ENCODE assay signal across 1 cellular context in the genomic region with DNA sequence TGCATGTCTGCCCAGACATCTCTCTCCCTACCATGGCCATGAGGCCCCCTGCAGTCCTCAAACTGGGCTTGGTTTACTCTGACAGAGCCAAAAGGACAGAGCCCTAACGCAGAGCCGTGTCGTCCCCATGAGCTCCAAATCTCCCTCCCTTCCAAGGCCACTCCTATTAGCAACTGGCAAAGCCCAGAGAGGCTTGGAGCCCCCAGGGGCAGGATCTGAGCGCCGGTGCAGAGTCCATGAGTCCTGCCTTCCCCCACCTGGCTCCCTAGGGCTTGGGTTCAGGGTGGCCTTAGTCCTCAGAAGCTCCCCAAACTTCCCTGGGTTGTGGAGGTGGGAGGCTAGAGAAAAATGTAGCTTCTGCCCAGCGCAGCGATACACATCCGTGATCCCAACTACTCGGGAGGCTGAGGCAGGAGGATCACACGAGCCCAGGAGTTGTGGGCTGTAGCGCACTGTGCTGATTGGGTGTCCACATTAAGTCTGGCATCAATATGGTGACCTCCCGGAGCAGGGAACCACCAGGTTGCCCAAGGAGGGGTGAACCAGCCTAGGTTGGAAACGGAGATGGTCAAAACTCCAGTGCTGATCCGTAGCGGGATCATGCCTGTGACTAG.
TF ChIP-seq lines count a peak whose summit lies in the region.

No MANE protein-coding gene starts in this region.

TF ChIP-seq in HepG2, 621 proteins besides CTCF, POLR2A, EP300 and RAD21 (continues in another document):
- TF ChIP-seq NONO (IDR thresholded peaks at IDR 0.05), result no peak
- 0 out of 2 replicates have a peak, but pooled peaks have one; percentile 26 for TF ChIP-seq NONO (CRISPR knock-in tag; conservative IDR thresholded peaks at IDR 0.05)
- TF ChIP-seq RCOR2 (CRISPR knock-in tag; IDR thresholded peaks at IDR 0.05), result no peak
- no peak for TF ChIP-seq SP4 (CRISPR knock-in tag; IDR thresholded peaks at IDR 0.05)
- 0 out of 2 replicates have a peak, but pooled peaks have one; percentile 21 for TF ChIP-seq ZFX (CRISPR knock-in tag; IDR thresholded peaks at IDR 0.05; ENCODE audit: low read depth)
- TF ChIP-seq ZNF138 (CRISPR knock-in tag; IDR thresholded peaks at IDR 0.05; ENCODE audit: low read depth), result no peak
- TF ChIP-seq, protein P1, sequence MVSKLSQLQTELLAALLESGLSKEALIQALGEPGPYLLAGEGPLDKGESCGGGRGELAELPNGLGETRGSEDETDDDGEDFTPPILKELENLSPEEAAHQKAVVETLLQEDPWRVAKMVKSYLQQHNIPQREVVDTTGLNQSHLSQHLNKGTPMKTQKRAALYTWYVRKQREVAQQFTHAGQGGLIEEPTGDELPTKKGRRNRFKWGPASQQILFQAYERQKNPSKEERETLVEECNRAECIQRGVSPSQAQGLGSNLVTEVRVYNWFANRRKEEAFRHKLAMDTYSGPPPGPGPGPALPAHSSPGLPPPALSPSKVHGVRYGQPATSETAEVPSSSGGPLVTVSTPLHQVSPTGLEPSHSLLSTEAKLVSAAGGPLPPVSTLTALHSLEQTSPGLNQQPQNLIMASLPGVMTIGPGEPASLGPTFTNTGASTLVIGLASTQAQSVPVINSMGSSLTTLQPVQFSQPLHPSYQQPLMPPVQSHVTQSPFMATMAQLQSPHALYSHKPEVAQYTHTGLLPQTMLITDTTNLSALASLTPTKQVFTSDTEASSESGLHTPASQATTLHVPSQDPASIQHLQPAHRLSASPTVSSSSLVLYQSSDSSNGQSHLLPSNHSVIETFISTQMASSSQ (IDR thresholded peaks at IDR 0.05; ENCODE audit: low read depth), result no peak
- TF ChIP-seq, protein P1 (CRISPR knock-in tag; IDR thresholded peaks at IDR 0.05; ENCODE audit: borderline replicate concordance), result no peak
- TF ChIP-seq KDM5B (CRISPR knock-in tag; IDR thresholded peaks at IDR 0.05; ENCODE audit: borderline replicate concordance), result peak; percentile 40; the same call in 1 of the 2 replicates
- TF ChIP-seq HNF4A (CRISPR knock-in tag; IDR thresholded peaks at IDR 0.05), result peak; percentile 82
- TF ChIP-seq KLF11 (CRISPR knock-in tag; IDR thresholded peaks at IDR 0.05), result 0 out of 2 replicates have a peak, but pooled peaks have one; percentile 40
- TF ChIP-seq ZNF232 (CRISPR knock-in tag; IDR thresholded peaks at IDR 0.05; ENCODE audit: borderline replicate concordance), result no peak
- TF ChIP-seq, protein P2, sequence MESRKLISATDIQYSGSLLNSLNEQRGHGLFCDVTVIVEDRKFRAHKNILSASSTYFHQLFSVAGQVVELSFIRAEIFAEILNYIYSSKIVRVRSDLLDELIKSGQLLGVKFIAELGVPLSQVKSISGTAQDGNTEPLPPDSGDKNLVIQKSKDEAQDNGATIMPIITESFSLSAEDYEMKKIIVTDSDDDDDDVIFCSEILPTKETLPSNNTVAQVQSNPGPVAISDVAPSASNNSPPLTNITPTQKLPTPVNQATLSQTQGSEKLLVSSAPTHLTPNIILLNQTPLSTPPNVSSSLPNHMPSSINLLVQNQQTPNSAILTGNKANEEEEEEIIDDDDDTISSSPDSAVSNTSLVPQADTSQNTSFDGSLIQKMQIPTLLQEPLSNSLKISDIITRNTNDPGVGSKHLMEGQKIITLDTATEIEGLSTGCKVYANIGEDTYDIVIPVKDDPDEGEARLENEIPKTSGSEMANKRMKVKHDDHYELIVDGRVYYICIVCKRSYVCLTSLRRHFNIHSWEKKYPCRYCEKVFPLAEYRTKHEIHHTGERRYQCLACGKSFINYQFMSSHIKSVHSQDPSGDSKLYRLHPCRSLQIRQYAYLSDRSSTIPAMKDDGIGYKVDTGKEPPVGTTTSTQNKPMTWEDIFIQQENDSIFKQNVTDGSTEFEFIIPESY (CRISPR knock-in tag; IDR thresholded peaks at IDR 0.05), result 0 out of 2 replicates have a peak, but pooled peaks have one; percentile 8
- TF ChIP-seq, protein P3, sequence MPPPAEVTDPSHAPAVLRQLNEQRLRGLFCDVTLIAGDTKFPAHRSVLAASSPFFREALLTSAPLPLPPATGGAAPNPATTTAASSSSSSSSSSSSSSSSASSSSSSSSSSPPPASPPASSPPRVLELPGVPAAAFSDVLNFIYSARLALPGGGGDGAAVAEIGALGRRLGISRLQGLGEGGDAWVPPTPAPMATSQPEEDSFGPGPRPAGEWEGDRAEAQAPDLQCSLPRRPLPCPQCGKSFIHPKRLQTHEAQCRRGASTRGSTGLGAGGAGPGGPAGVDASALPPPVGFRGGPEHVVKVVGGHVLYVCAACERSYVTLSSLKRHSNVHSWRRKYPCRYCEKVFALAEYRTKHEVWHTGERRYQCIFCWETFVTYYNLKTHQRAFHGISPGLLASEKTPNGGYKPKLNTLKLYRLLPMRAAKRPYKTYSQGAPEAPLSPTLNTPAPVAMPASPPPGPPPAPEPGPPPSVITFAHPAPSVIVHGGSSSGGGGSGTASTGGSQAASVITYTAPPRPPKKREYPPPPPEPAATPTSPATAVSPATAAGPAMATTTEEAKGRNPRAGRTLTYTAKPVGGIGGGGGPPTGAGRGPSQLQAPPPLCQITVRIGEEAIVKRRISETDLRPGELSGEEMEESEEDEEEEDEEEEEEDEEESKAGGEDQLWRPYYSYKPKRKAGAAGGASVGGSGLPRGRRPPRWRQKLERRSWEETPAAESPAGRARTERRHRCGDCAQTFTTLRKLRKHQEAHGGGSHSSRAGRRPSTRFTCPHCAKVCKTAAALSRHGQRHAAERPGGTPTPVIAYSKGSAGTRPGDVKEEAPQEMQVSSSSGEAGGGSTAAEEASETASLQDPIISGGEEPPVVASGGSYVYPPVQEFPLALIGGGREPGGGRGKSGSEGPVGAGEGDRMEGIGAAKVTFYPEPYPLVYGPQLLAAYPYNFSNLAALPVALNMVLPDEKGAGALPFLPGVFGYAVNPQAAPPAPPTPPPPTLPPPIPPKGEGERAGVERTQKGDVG (CRISPR knock-in tag; IDR thresholded peaks at IDR 0.05; ENCODE audit: borderline replicate concordance), result peak; percentile 63; the same call in 1 of the 2 replicates
- no peak for TF ChIP-seq ARNTL (CRISPR knock-in tag; IDR thresholded peaks at IDR 0.05)
- no peak for TF ChIP-seq MAZ (IDR thresholded peaks at IDR 0.05; ENCODE audit: borderline replicate concordance, low read depth, low read length)
- TF ChIP-seq MAZ (CRISPR knock-in tag; IDR thresholded peaks at IDR 0.05; ENCODE audit: low read depth), result 0 out of 2 replicates have a peak, but pooled peaks have one; percentile 3
- TF ChIP-seq TSC22D2 (CRISPR knock-in tag; IDR thresholded peaks at IDR 0.05; ENCODE audit: borderline replicate concordance), result no peak
- TF ChIP-seq, protein P4, sequence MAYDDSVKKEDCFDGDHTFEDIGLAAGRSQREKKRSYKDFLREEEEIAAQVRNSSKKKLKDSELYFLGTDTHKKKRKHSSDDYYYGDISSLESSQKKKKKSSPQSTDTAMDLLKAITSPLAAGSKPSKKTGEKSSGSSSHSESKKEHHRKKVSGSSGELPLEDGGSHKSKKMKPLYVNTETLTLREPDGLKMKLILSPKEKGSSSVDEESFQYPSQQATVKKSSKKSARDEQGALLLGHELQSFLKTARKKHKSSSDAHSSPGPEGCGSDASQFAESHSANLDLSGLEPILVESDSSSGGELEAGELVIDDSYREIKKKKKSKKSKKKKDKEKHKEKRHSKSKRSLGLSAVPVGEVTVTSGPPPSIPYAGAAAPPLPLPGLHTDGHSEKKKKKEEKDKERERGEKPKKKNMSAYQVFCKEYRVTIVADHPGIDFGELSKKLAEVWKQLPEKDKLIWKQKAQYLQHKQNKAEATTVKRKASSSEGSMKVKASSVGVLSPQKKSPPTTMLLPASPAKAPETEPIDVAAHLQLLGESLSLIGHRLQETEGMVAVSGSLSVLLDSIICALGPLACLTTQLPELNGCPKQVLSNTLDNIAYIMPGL (CRISPR knock-in tag; IDR thresholded peaks at IDR 0.05; ENCODE audit: borderline replicate concordance in 1 of 2, low read depth in 1 of 2), result 0 out of 4 replicates have a peak, but pooled peaks of 1 of the 2 experiments have one; percentile 22
- TF ChIP-seq HNRNPL (IDR thresholded peaks at IDR 0.05; ENCODE audit: low read depth, low read length), result no peak
- TF ChIP-seq, protein P5, sequence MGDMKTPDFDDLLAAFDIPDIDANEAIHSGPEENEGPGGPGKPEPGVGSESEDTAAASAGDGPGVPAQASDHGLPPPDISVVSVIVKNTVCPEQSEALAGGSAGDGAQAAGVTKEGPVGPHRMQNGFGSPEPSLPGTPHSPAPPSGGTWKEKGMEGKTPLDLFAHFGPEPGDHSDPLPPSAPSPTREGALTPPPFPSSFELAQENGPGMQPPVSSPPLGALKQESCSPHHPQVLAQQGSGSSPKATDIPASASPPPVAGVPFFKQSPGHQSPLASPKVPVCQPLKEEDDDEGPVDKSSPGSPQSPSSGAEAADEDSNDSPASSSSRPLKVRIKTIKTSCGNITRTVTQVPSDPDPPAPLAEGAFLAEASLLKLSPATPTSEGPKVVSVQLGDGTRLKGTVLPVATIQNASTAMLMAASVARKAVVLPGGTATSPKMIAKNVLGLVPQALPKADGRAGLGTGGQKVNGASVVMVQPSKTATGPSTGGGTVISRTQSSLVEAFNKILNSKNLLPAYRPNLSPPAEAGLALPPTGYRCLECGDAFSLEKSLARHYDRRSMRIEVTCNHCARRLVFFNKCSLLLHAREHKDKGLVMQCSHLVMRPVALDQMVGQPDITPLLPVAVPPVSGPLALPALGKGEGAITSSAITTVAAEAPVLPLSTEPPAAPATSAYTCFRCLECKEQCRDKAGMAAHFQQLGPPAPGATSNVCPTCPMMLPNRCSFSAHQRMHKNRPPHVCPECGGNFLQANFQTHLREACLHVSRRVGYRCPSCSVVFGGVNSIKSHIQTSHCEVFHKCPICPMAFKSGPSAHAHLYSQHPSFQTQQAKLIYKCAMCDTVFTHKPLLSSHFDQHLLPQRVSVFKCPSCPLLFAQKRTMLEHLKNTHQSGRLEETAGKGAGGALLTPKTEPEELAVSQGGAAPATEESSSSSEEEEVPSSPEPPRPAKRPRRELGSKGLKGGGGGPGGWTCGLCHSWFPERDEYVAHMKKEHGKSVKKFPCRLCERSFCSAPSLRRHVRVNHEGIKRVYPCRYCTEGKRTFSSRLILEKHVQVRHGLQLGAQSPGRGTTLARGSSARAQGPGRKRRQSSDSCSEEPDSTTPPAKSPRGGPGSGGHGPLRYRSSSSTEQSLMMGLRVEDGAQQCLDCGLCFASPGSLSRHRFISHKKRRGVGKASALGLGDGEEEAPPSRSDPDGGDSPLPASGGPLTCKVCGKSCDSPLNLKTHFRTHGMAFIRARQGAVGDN (CRISPR knock-in tag; IDR thresholded peaks at IDR 0.05), result peak; percentile 75
- 0 out of 2 replicates have a peak, but pooled peaks have one; percentile 33 for TF ChIP-seq ZNF230 (CRISPR knock-in tag; IDR thresholded peaks at IDR 0.05)
- TF ChIP-seq ZZZ3 (CRISPR knock-in tag; IDR thresholded peaks at IDR 0.05; ENCODE audit: borderline replicate concordance), result no peak
- TF ChIP-seq ZNF547 (CRISPR knock-in tag; IDR thresholded peaks at IDR 0.05), result no peak
- TF ChIP-seq HNF4G (IDR thresholded peaks at IDR 0.05; ENCODE audit: borderline replicate concordance, low read depth, low read length), result peak; percentile 58
- TF ChIP-seq HNF4G (CRISPR knock-in tag; IDR thresholded peaks at IDR 0.05; ENCODE audit: borderline replicate concordance, low read depth), result no peak
- no peak for TF ChIP-seq ZNF20 (CRISPR knock-in tag; IDR thresholded peaks at IDR 0.05)
- TF ChIP-seq, protein P6, sequence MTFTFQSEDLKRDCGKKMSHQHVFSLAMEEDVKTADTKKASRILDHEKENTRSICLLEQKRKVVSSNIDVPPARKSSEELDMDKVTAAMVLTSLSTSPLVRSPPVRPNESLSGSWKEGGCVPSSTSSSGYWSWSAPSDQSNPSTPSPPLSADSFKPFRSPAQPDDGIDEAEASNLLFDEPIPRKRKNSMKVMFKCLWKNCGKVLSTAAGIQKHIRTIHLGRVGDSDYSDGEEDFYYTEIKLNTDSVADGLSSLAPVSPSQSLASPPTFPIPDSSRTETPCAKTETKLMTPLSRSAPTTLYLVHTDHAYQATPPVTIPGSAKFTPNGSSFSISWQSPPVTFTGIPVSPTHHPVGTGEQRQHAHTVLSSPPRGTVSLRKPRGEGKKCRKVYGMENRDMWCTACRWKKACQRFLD (CRISPR knock-in tag; IDR thresholded peaks at IDR 0.05; ENCODE audit: borderline replicate concordance), result 0 out of 2 replicates have a peak, but pooled peaks have one; percentile 7
- TF ChIP-seq ZSCAN9 (CRISPR knock-in tag; IDR thresholded peaks at IDR 0.05; ENCODE audit: borderline replicate concordance), result no peak
- TF ChIP-seq ZBTB20 (CRISPR knock-in tag; IDR thresholded peaks at IDR 0.05; ENCODE audit: borderline replicate concordance, low read depth), result peak; percentile 23; the same call in 1 of the 2 replicates
- TF ChIP-seq, protein P7, sequence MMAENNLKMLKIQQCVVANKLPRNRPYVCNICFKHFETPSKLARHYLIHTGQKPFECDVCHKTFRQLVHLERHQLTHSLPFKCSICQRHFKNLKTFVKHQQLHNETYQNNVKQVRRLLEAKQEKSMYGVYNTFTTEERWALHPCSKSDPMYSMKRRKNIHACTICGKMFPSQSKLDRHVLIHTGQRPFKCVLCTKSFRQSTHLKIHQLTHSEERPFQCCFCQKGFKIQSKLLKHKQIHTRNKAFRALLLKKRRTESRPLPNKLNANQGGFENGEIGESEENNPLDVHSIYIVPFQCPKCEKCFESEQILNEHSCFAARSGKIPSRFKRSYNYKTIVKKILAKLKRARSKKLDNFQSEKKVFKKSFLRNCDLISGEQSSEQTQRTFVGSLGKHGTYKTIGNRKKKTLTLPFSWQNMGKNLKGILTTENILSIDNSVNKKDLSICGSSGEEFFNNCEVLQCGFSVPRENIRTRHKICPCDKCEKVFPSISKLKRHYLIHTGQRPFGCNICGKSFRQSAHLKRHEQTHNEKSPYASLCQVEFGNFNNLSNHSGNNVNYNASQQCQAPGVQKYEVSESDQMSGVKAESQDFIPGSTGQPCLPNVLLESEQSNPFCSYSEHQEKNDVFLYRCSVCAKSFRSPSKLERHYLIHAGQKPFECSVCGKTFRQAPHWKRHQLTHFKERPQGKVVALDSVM (CRISPR knock-in tag; IDR thresholded peaks at IDR 0.05), result peak; percentile 85
- TF ChIP-seq PITX1 (CRISPR knock-in tag; IDR thresholded peaks at IDR 0.05), result 0 out of 2 replicates have a peak, but pooled peaks have one; percentile 59
- TF ChIP-seq ZNF841 (CRISPR knock-in tag; IDR thresholded peaks at IDR 0.05; ENCODE audit: borderline replicate concordance), result no peak
- TF ChIP-seq ZNF768 (CRISPR knock-in tag; IDR thresholded peaks at IDR 0.05), result peak; percentile 11; the same call in 1 of the 2 replicates
